In genomic region chr2:231601356-231602229, GRCh38 we compare ENCODE assay signal across 8 cellular contexts. TPM values are rescaled to one million over a fixed set of nuclear protein-coding genes. Genes with fewer than 3 reads are reported as not detected.
DNase-seq lines count a peak whose midpoint lies in the region; ATAC-seq, FAIRE-seq and TF ChIP-seq lines count a peak whose summit lies in the region.

No MANE protein-coding gene starts in this region.

- H3K9me3 ChIP-seq in HUES48 (ENCODE audit: control insufficient read depth, insufficient read depth, low read length): no peaks in the 10 kb centered on the region
- no peaks in the 10 kb centered on the region for H3K9me3 ChIP-seq in PC-3 (ENCODE audit: low read length)
- no peaks in the 10 kb centered on the region for H3K9me3 ChIP-seq in esophagus (ENCODE audit: control insufficient read depth in 2 of 2, insufficient read depth in 1 of 2, low read depth in 1 of 2, low read length in 1 of 2)

- no peak overlapping the region for H3K4me2 ChIP-seq in PC-3 (ENCODE audit: low read length)

- H3K79me2 ChIP-seq in PC-3 (ENCODE audit: low read length): no peaks in the 10 kb centered on the region

- H4K20me1 ChIP-seq in PC-3 (ENCODE audit: low read length): no peaks in the 10 kb centered on the region

- H3K9ac ChIP-seq in HUES48 (ENCODE audit: low read depth, low read length) (no peak overlapping the region), PC-3 (ENCODE audit: low read length) (no peak overlapping the region)

- WGBS in esophagus, 2 donors: 27% methylated on average over 12 of the region's 12 CpGs

- H3K4me3 ChIP-seq in HUES48 (ENCODE audit: low read depth, low read length) (no peak overlapping the region), PC-3 (ENCODE audit: low read length) (no peak overlapping the region), esophagus (ENCODE audit: low read depth in 1 of 2, low read length in 2 of 2) (no peak overlapping the region)

- H3K27ac ChIP-seq in HUES48 (ENCODE audit: low read depth, low read length): peak overlapping the region; percentile 57
- no peak overlapping the region for H3K27ac ChIP-seq in PC-3 (ENCODE audit: low read length)
- H3K27ac ChIP-seq in esophagus (ENCODE audit: low read depth in 2 of 2, low read length in 1 of 2): peak overlapping the region; percentile 25 to 37

- peak overlapping the region; percentile 70 to 76 for H3K27ac Mint-ChIP-seq in natural killer cell
- no peak overlapping the region for H3K27ac Mint-ChIP-seq in stimulated activated memory B cell treated with anti-CD40 and anti-IgM and Interleukin-4, amounts not matched to agents 10 μg/mL and 1 μg/mL and 100 μg/mL, for 72 hours

- DNase-seq in PC-3 (peak; percentile 85), activated T-cell treated with anti-CD3 and anti-CD28 coated beads for 4 hours (peak; percentile 74), natural killer cell (peak; percentile 72)

- no peaks in the 10 kb centered on the region for H3K27me3 ChIP-seq in HUES48 (ENCODE audit: control insufficient read depth, insufficient read depth, low read length)
- no peaks in the 10 kb centered on the region for H3K27me3 ChIP-seq in PC-3 (ENCODE audit: low read length)
- H3K27me3 ChIP-seq in esophagus (ENCODE audit: control insufficient read depth in 1 of 2, insufficient read depth in 2 of 2, low read length in 2 of 2): no peaks in the 10 kb centered on the region

- H3K4me3 Mint-ChIP-seq in natural killer cell: peak overlapping the region; percentile 71
- no peak overlapping the region for H3K4me3 Mint-ChIP-seq in stimulated activated memory B cell treated with anti-CD40 and anti-IgM and Interleukin-4, amounts not matched to agents 10 μg/mL and 1 μg/mL and 100 μg/mL, for 72 hours

- no peaks in the 10 kb centered on the region for H3K36me3 Mint-ChIP-seq in natural killer cell
- H3K36me3 Mint-ChIP-seq in stimulated activated memory B cell treated with anti-CD40 and anti-IgM and Interleukin-4, amounts not matched to agents 10 μg/mL and 1 μg/mL and 100 μg/mL, for 72 hours: no peaks in the 10 kb centered on the region

- H3K9me3 Mint-ChIP-seq in natural killer cell: no peaks in the 10 kb centered on the region
- H3K9me3 Mint-ChIP-seq in stimulated activated memory B cell treated with anti-CD40 and anti-IgM and Interleukin-4, amounts not matched to agents 10 μg/mL and 1 μg/mL and 100 μg/mL, for 72 hours: no peaks in the 10 kb centered on the region

- intact Hi-C loops in PC-3 (cut with micrococcal nuclease): loop anchor here (1.0 to 5.0 kb wide), 2 partner anchors 38 to 84 kb away; no protein-coding TSS in a partner anchor
- intact Hi-C loops in natural killer cell (cut with micrococcal nuclease): loop anchor here (1.0 kb wide), 1 partner anchor 84 kb away; no protein-coding TSS in a partner anchor

- H3K36me3 ChIP-seq in HUES48 (ENCODE audit: control insufficient read depth, insufficient read depth, low read length) (no peaks in the 10 kb centered on the region), PC-3 (ENCODE audit: low read depth, low read length) (no peaks in the 10 kb centered on the region), esophagus (ENCODE audit: control insufficient read depth in 2 of 2, insufficient read depth in 2 of 2, low read length in 1 of 2) (no peaks in the 10 kb centered on the region)

- H2AFZ ChIP-seq in PC-3 (ENCODE audit: low read length): no peak overlapping the region

- ATAC-seq in PC-3: peak; percentile 57
- peak; percentile 41 to 65 (median 44) for ATAC-seq in natural killer cell
- peak; percentile 35 for ATAC-seq in stimulated activated memory B cell treated with anti-CD40 and anti-IgM and Interleukin-4, amounts not matched to agents 10 μg/mL and 1 μg/mL and 100 μg/mL, for 72 hours
- ATAC-seq in HG02840 (IDR thresholded peaks at IDR 0.05; ENCODE audit: low FRiP score, unreplicated experiment): no peak

- BruUV-seq in PC-3 (replicated peaks; lab: Mats Ljungman, UMichigan): no TSS peak

- no peaks in the 10 kb centered on the region for H3F3A ChIP-seq in PC-3 (ENCODE audit: low read length, unreplicated experiment)

- peak; percentile 86 for TF ChIP-seq CTCF in PC-3 (conservative IDR thresholded peaks at IDR 0.05; ENCODE audit: low read depth, low read length)
- TF ChIP-seq CTCF in natural killer cell (IDR thresholded peaks at IDR 0.05): peak; percentile 91

- CTCF ChIA-PET in PC-3 (lab: Charles Lee): interaction anchor here (0.6 to 1.2 kb wide), 5 partner anchors 12 to 88 kb away, joined by 3 to 10 read pairs (median 6); no protein-coding TSS in a partner anchor

- no peaks in the 10 kb centered on the region for H3K9me2 ChIP-seq in PC-3 (replicated peaks; ENCODE audit: low read length)

- POLR2A ChIA-PET in PC-3 (lab: Charles Lee; ENCODE audit: unreplicated experiment): no interaction called here

- no peaks in the 10 kb centered on the region for H3K27me3 Mint-ChIP-seq in natural killer cell (ENCODE audit: low read depth in 2 of 2)
- H3K27me3 Mint-ChIP-seq in stimulated activated memory B cell treated with anti-CD40 and anti-IgM and Interleukin-4, amounts not matched to agents 10 μg/mL and 1 μg/mL and 100 μg/mL, for 72 hours: no peaks in the 10 kb centered on the region

- H3K4me1 ChIP-seq in HUES48 (ENCODE audit: control insufficient read depth, insufficient read depth, low read length) (peaks cover 28% of the 10 kb centered on the region), PC-3 (ENCODE audit: insufficient read depth, low read length) (peaks cover 16% of the 10 kb centered on the region), esophagus (ENCODE audit: control insufficient read depth in 2 of 2, insufficient read depth in 2 of 2, low read length in 1 of 2) (peaks cover 0 to 27% of the 10 kb centered on the region in 2 donors)

- peak; percentile 98 for FAIRE-seq in G401.6 (lab: Jason Lieb, UNC)

- peaks cover 6 to 15% of the 10 kb centered on the region in 2 donors for H3K4me1 Mint-ChIP-seq in natural killer cell
- peaks cover 38% of the 10 kb centered on the region for H3K4me1 Mint-ChIP-seq in stimulated activated memory B cell treated with anti-CD40 and anti-IgM and Interleukin-4, amounts not matched to agents 10 μg/mL and 1 μg/mL and 100 μg/mL, for 72 hours

RNA-seq across cellular contexts. Expression of gene TEX44, which starts 8.9 kb away (rescaled TPM):
- not detected in 2 replicates for total RNA-seq in PC-3 (2014; rRNA removed)
- polyA plus RNA-seq in esophagus: not detected
- not detected for total RNA-seq in natural killer cell
